ENCODE assay signal across 31 cellular contexts in the genomic region with DNA sequence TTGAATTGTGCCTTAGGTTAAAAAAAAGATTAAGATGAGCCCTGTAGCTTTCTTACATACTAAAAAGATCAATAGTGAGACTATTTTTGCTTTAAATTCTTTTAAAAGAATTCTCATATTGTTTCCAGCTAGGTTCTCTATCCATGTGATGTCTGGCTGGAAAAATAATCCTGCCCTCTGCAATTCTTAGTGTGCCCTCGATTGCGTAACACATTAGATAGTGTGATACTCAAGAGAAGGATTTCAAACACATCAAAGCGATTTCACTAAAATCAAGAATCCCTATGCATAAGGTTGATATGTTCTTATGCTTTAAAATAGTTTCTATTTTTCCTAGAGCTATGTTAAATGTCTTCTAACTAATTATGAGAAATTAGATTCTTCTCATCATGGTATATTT.
DNase-seq lines count a peak whose midpoint lies in the region; ATAC-seq and TF ChIP-seq lines count a peak whose summit lies in the region.
"Had no signal": no experiment of that assay in that cellular context is flagged by ENCODE, and none has a peak within 500 bp of the region (broad histone marks: within the 10 kb centered on the region; RNA-seq: fewer than 3 reads in every experiment).

No MANE protein-coding gene starts in this region.

- no peak for ATAC-seq in naive thymus-derived CD8-positive, alpha-beta T cell
- ATAC-seq: left ventricle myocardium superior; natural killer cell treated with Interleukin-12 subunit alpha and Interleukin-12 subunit beta and Interleukin-15 and Interleukin-18, amount 100 ng/mL, for 72 hours; Panc1; upper lobe of right lung had no signal

- peaks cover 0 to 5% (median 0%) of the 10 kb centered on the region in 3 donors for H3K36me3 Mint-ChIP-seq in naive thymus-derived CD8-positive, alpha-beta T cell
- H3K36me3 Mint-ChIP-seq: activated CD4-positive, alpha-beta memory T cell treated with anti-CD3 and anti-CD28 coated beads for 36 hours; natural killer cell treated with Interleukin-12 subunit alpha and Interleukin-12 subunit beta and Interleukin-15 and Interleukin-18, amount 100 ng/mL, for 72 hours had no signal

- POLR2A ChIA-PET in naive thymus-derived CD8-positive, alpha-beta T cell (lab: Charles Lee): no interaction called here

- H3K27ac Mint-ChIP-seq in naive thymus-derived CD8-positive, alpha-beta T cell: no peak overlapping the region
- H3K27ac Mint-ChIP-seq: activated CD4-positive, alpha-beta memory T cell treated with anti-CD3 and anti-CD28 coated beads for 36 hours; H9; natural killer cell treated with Interleukin-12 subunit alpha and Interleukin-12 subunit beta and Interleukin-15 and Interleukin-18, amount 100 ng/mL, for 72 hours had no signal

- peaks cover 0 to 9% (median 0%) of the 10 kb centered on the region in 9 donors for H3K9me3 Mint-ChIP-seq in naive thymus-derived CD8-positive, alpha-beta T cell
- H3K9me3 Mint-ChIP-seq: activated CD4-positive, alpha-beta memory T cell treated with anti-CD3 and anti-CD28 coated beads for 36 hours; natural killer cell treated with Interleukin-12 subunit alpha and Interleukin-12 subunit beta and Interleukin-15 and Interleukin-18, amount 100 ng/mL, for 72 hours had no signal

- DNase-seq in AG10803 (ENCODE audit: low read depth): peak; percentile 2
- peak; percentile 12 for DNase-seq in M059J (ENCODE audit: low read depth)
- peak; percentile 64 for DNase-seq in choroid plexus epithelial cell (ENCODE audit: low read depth)
- peak; percentile 4 for DNase-seq in iris pigment epithelial cell (ENCODE audit: low read depth)
- DNase-seq in Peyer's patch: no peak
- no peak for DNase-seq in medulla oblongata (ENCODE audit: extremely low spot score)
- DNase-seq in naive thymus-derived CD8-positive, alpha-beta T cell: no peak
- DNase-seq in tibial nerve (ENCODE audit: low spot score in 2 of 2): no peak
- DNase-seq: activated CD4-positive, alpha-beta memory T cell treated with anti-CD3 and anti-CD28 coated beads for 36 hours; activated CD4-positive, CD25-positive, alpha-beta regulatory T cell treated with anti-CD3 and anti-CD28 coated beads, Interleukin-2, amount 50 U/mL, for 72 hours; activated CD8-positive, alpha-beta memory T cell treated with anti-CD3 and anti-CD28 coated beads, Interleukin-2, amount 50 U/mL, for 4 hours; activated naive CD4-positive, alpha-beta T cell treated with anti-CD3 and anti-CD28 coated beads, Interleukin-2, amount 50 U/mL, for 16 hours; cortex of kidney; DMS79; GF-D8; glutamatergic neuron; H9; islet precursor cell; left ventricle myocardium superior; midbrain; NCI-H1105; NCI-H187 treated with DMSO at 0.1 percent for 48 hours; NCI-H526; NK-92 treated with Interleukin-12 subunit alpha and Interleukin-12 subunit beta, amount 100 ng/mL, for 24 hours; upper lobe of right lung had no signal

- H3K27ac ChIP-seq in Peyer's patch: no peak overlapping the region
- no peak overlapping the region for H3K27ac ChIP-seq in tibial nerve
- H3K27ac ChIP-seq: BLaER1, breast epithelium, esophagus muscularis mucosa, KMS-11, upper lobe of right lung had no signal

- 63 to 65% methylated on average over 3 of the region's 3 CpGs for WGBS in tibial nerve, 2 donors

- no peak overlapping the region for H3K4me3 ChIP-seq in AG10803 (ENCODE audit: low read length)
- no peak overlapping the region for H3K4me3 ChIP-seq in choroid plexus epithelial cell (ENCODE audit: low read depth, low read length)
- no peak overlapping the region for H3K4me3 ChIP-seq in Peyer's patch
- H3K4me3 ChIP-seq in tibial nerve: no peak overlapping the region
- H3K4me3 ChIP-seq: BLaER1, breast epithelium, esophagus muscularis mucosa, upper lobe of right lung had no signal

- H3K9me3 ChIP-seq in Peyer's patch (no peaks in the 10 kb centered on the region), tibial nerve (no peaks in the 10 kb centered on the region)
- H3K9me3 ChIP-seq: BLaER1, breast epithelium, esophagus muscularis mucosa, upper lobe of right lung had no signal

- H3K27me3 Mint-ChIP-seq in naive thymus-derived CD8-positive, alpha-beta T cell: peaks cover 0 to 3% (median 0%) of the 10 kb centered on the region in 5 donors
- H3K27me3 Mint-ChIP-seq: activated CD4-positive, alpha-beta memory T cell treated with anti-CD3 and anti-CD28 coated beads for 36 hours had no signal

- H3K36me3 ChIP-seq in Peyer's patch (no peaks in the 10 kb centered on the region), tibial nerve (no peaks in the 10 kb centered on the region)
- H3K36me3 ChIP-seq: BLaER1, breast epithelium, esophagus muscularis mucosa, upper lobe of right lung had no signal

- TF ChIP-seq POLR2A in Peyer's patch (IDR thresholded peaks at IDR 0.05) (no peak), tibial nerve (IDR thresholded peaks at IDR 0.05) (no peak)

- no peak overlapping the region for H3K4me3 Mint-ChIP-seq in naive thymus-derived CD8-positive, alpha-beta T cell
- H3K4me3 Mint-ChIP-seq: activated CD4-positive, alpha-beta memory T cell treated with anti-CD3 and anti-CD28 coated beads for 36 hours; H9; natural killer cell treated with Interleukin-12 subunit alpha and Interleukin-12 subunit beta and Interleukin-15 and Interleukin-18, amount 100 ng/mL, for 72 hours had no signal

- no peak for TF ChIP-seq EP300 in tibial nerve (IDR thresholded peaks at IDR 0.05)

- TF ChIP-seq CTCF in AG10803 (conservative IDR thresholded peaks at IDR 0.05; ENCODE audit: low read length) (no peak), choroid plexus epithelial cell (conservative IDR thresholded peaks at IDR 0.05; ENCODE audit: low read depth, low read length) (no peak), Peyer's patch (IDR thresholded peaks at IDR 0.05) (no peak), tibial nerve (IDR thresholded peaks at IDR 0.05) (no peak)

- H3K4me1 Mint-ChIP-seq in naive thymus-derived CD8-positive, alpha-beta T cell: no peaks in the 10 kb centered on the region

- H3K4me1 ChIP-seq in Peyer's patch: no peaks in the 10 kb centered on the region
- no peaks in the 10 kb centered on the region for H3K4me1 ChIP-seq in tibial nerve
- H3K4me1 ChIP-seq: BLaER1, breast epithelium, upper lobe of right lung had no signal

- no peaks in the 10 kb centered on the region for H3K27me3 ChIP-seq in Peyer's patch
- H3K27me3 ChIP-seq in tibial nerve: no peaks in the 10 kb centered on the region
- H3K27me3 ChIP-seq: BLaER1, breast epithelium, esophagus muscularis mucosa, upper lobe of right lung had no signal

Comparison
In these comparisons a context has a peak if more than half of its experiments do, and no peak if none do; other contexts are left out.
1. DNase-seq: peak in AG10803 (single experiment), M059J (single experiment), choroid plexus epithelial cell (single experiment) and iris pigment epithelial cell (single experiment); none in Peyer's patch (0 of 3), medulla oblongata (single experiment), naive thymus-derived CD8-positive, alpha-beta T cell (0 of 10) and tibial nerve (0 of 2).